In genomic region chr10:71842856-71843530, GRCh38 we compare ENCODE assay signal across 23 cellular contexts. TPM values are rescaled to one million over a fixed set of nuclear protein-coding genes. Genes with fewer than 3 reads are reported as not detected.
A peak's percentile ranks its signal among the peaks of the same experiment; 100 is the strongest.
DNase-seq lines count a peak whose midpoint lies in the region; ATAC-seq, FAIRE-seq and TF ChIP-seq lines count a peak whose summit lies in the region.
"Had no signal": no experiment of that assay in that cellular context is flagged by ENCODE, and none has a peak within 500 bp of the region (broad histone marks: within the 10 kb centered on the region; RNA-seq: fewer than 3 reads in every experiment).

No MANE protein-coding gene starts in this region.

- TF ChIP-seq CTCF in Caco-2 (IDR thresholded peaks at IDR 0.05; ENCODE audit: insufficient read depth in 1 of 2, low read depth in 1 of 2, low read length in 1 of 2, severe bottlenecking in 1 of 2, unreplicated experiment in 1 of 2), result no peak
- no peak for TF ChIP-seq CTCF in KMS-11 (conservative IDR thresholded peaks at IDR 0.05; ENCODE audit: low read depth, low read length)
- TF ChIP-seq CTCF in osteoblast (IDR thresholded peaks at IDR 0.05; ENCODE audit: extremely low read depth, low read depth, low read length), result no peak
- no peak for TF ChIP-seq CTCF in left lung (IDR thresholded peaks at IDR 0.05)

- H2AFZ ChIP-seq in KMS-11 (ENCODE audit: low read depth), result no peak overlapping the region
- no peak overlapping the region for H2AFZ ChIP-seq in osteoblast (ENCODE audit: low read length)
- H2AFZ ChIP-seq: hepatocyte had no signal

- H3K4me2 ChIP-seq in KMS-11, result peak overlapping the region; percentile 7; the same call in 1 of the 2 replicates
- no peak overlapping the region for H3K4me2 ChIP-seq in osteoblast (ENCODE audit: insufficient read depth, low read length)
- H3K4me2 ChIP-seq: hepatocyte had no signal

- H3K36me3 Mint-ChIP-seq in Caco-2 (ENCODE audit: insufficient read depth, unreplicated experiment), result peaks cover 18% of the 10 kb centered on the region
- peaks cover 80% of the 10 kb centered on the region for H3K36me3 Mint-ChIP-seq in dendritic cell treated with granulocyte-macrophage colony-stimulating factor and Interleukin-4, amounts not matched to agents 40 ng/mL and 50 ng/mL, for 4 days (ENCODE audit: low read depth)
- H3K36me3 Mint-ChIP-seq in activated naive CD8-positive, alpha-beta T cell treated with anti-CD3 and anti-CD28 coated beads, Interleukin-2, amount 50 U/mL, for 24 hours (ENCODE audit: low read depth), result no peaks in the 10 kb centered on the region

- H3K4me3 Mint-ChIP-seq in Caco-2 (ENCODE audit: unreplicated experiment), result no peak overlapping the region
- peak overlapping the region; percentile 39 for H3K4me3 Mint-ChIP-seq in dendritic cell treated with granulocyte-macrophage colony-stimulating factor and Interleukin-4, amounts not matched to agents 40 ng/mL and 50 ng/mL, for 4 days
- H3K4me3 Mint-ChIP-seq in activated naive CD8-positive, alpha-beta T cell treated with anti-CD3 and anti-CD28 coated beads, Interleukin-2, amount 50 U/mL, for 24 hours, result no peak overlapping the region
- H3K4me3 Mint-ChIP-seq: activated CD8-positive, alpha-beta memory T cell treated with anti-CD3 and anti-CD28 coated beads, Interleukin-2, amount 10 ng/mL, durations not matched to agents 7 days and 5 days; activated naive CD8-positive, alpha-beta T cell treated with anti-CD3 and anti-CD28 coated beads for 36 hours; stimulated activated naive CD8-positive, alpha-beta T cell treated with anti-CD3 and anti-CD28 coated beads, Interleukin-15, Interleukin-2, amounts not matched to agents 100 ng/mL and 50 ng/mL, for 24 hours had no signal

- POLR2A ChIA-PET in Caco-2 (lab: Charles Lee), result interaction anchor here (1.3 kb wide), 1 partner anchor 8 kb away, joined by 9 read pairs; the partner anchor contains the start of gene PSAP

- no peak overlapping the region for H3K9ac ChIP-seq in KMS-11

- H3K36me3 ChIP-seq in Caco-2 (ENCODE audit: control insufficient read depth, insufficient read depth, low read length) (peaks cover 3% of the 10 kb centered on the region; the same call in 1 of the 2 replicates), KMS-11 (ENCODE audit: insufficient read depth) (no peaks in the 10 kb centered on the region), osteoblast (ENCODE audit: insufficient read depth, low read length) (no peaks in the 10 kb centered on the region), left lung (peaks cover 0 to 16% of the 10 kb centered on the region in 2 donors)
- H3K36me3 ChIP-seq: HAP-1, transverse colon had no signal

- H3K9me3 Mint-ChIP-seq in Caco-2 (ENCODE audit: unreplicated experiment), result no peaks in the 10 kb centered on the region
- H3K9me3 Mint-ChIP-seq in dendritic cell treated with granulocyte-macrophage colony-stimulating factor and Interleukin-4, amounts not matched to agents 40 ng/mL and 50 ng/mL, for 4 days, result no peaks in the 10 kb centered on the region
- H3K9me3 Mint-ChIP-seq in activated naive CD8-positive, alpha-beta T cell treated with anti-CD3 and anti-CD28 coated beads, Interleukin-2, amount 50 U/mL, for 24 hours, result no peaks in the 10 kb centered on the region
- H3K9me3 Mint-ChIP-seq: stimulated activated naive CD8-positive, alpha-beta T cell treated with anti-CD3 and anti-CD28 coated beads, Interleukin-15, Interleukin-2, amounts not matched to agents 100 ng/mL and 50 ng/mL, for 24 hours had no signal

- peaks cover 49% of the 10 kb centered on the region for H3K4me1 Mint-ChIP-seq in Caco-2 (ENCODE audit: low read depth, unreplicated experiment)
- peaks cover 92% of the 10 kb centered on the region for H3K4me1 Mint-ChIP-seq in dendritic cell treated with granulocyte-macrophage colony-stimulating factor and Interleukin-4, amounts not matched to agents 40 ng/mL and 50 ng/mL, for 4 days (ENCODE audit: low read depth)
- H3K4me1 Mint-ChIP-seq in activated naive CD8-positive, alpha-beta T cell treated with anti-CD3 and anti-CD28 coated beads, Interleukin-2, amount 50 U/mL, for 24 hours, result peaks cover 58% of the 10 kb centered on the region

- intact Hi-C loops in Caco-2 (cut with micrococcal nuclease; ENCODE audit: unreplicated experiment) (no loop called here), left lung (cut with DNase I) (no loop called here)
- intact Hi-C loops in dendritic cell treated with granulocyte-macrophage colony-stimulating factor and Interleukin-4, amounts not matched to agents 40 ng/mL and 50 ng/mL, for 4 days (cut with micrococcal nuclease), result no loop called here

- no TSS peak for BruUV-seq in Caco-2 (replicated peaks; lab: Mats Ljungman, UMichigan)

- H3K27ac Mint-ChIP-seq in Caco-2 (ENCODE audit: unreplicated experiment), result peak overlapping the region; percentile 12
- H3K27ac Mint-ChIP-seq in dendritic cell treated with granulocyte-macrophage colony-stimulating factor and Interleukin-4, amounts not matched to agents 40 ng/mL and 50 ng/mL, for 4 days, result no peak overlapping the region
- no peak overlapping the region for H3K27ac Mint-ChIP-seq in activated naive CD8-positive, alpha-beta T cell treated with anti-CD3 and anti-CD28 coated beads, Interleukin-2, amount 50 U/mL, for 24 hours
- H3K27ac Mint-ChIP-seq: activated CD8-positive, alpha-beta memory T cell treated with anti-CD3 and anti-CD28 coated beads, Interleukin-2, amount 10 ng/mL, durations not matched to agents 7 days and 5 days; activated naive CD8-positive, alpha-beta T cell treated with anti-CD3 and anti-CD28 coated beads for 36 hours; progenitor cell of endocrine pancreas had no signal

- H3K4me1 ChIP-seq in Caco-2 (peaks cover 73% of the 10 kb centered on the region), KMS-11 (ENCODE audit: low read depth, poor library complexity, severe bottlenecking) (peaks cover 16% of the 10 kb centered on the region), osteoblast (ENCODE audit: insufficient read depth, low read length) (peaks cover 35% of the 10 kb centered on the region), left lung (peaks cover 19 to 100% of the 10 kb centered on the region in 2 donors)

- H3K27ac ChIP-seq in KMS-11, result no peak overlapping the region
- no peak overlapping the region for H3K27ac ChIP-seq in osteoblast (ENCODE audit: low read depth, low read length)
- no peak overlapping the region for H3K27ac ChIP-seq in left lung
- H3K27ac ChIP-seq: hepatocyte had no signal

- ATAC-seq in left lung, result no peak
- ATAC-seq in activated naive CD8-positive, alpha-beta T cell treated with anti-CD3 and anti-CD28 coated beads, Interleukin-2, amount 50 U/mL, for 24 hours, result no peak
- ATAC-seq: activated CD8-positive, alpha-beta memory T cell treated with anti-CD3 and anti-CD28 coated beads, Interleukin-2, amount 10 ng/mL, durations not matched to agents 7 days and 5 days; body of pancreas had no signal

- H3K27me3 Mint-ChIP-seq in Caco-2 (ENCODE audit: insufficient read depth, unreplicated experiment), result no peaks in the 10 kb centered on the region
- H3K27me3 Mint-ChIP-seq in dendritic cell treated with granulocyte-macrophage colony-stimulating factor and Interleukin-4, amounts not matched to agents 40 ng/mL and 50 ng/mL, for 4 days, result no peaks in the 10 kb centered on the region
- H3K27me3 Mint-ChIP-seq in activated naive CD8-positive, alpha-beta T cell treated with anti-CD3 and anti-CD28 coated beads, Interleukin-2, amount 50 U/mL, for 24 hours, result no peaks in the 10 kb centered on the region
- H3K27me3 Mint-ChIP-seq: activated CD8-positive, alpha-beta memory T cell treated with anti-CD3 and anti-CD28 coated beads, Interleukin-2, amount 10 ng/mL, durations not matched to agents 7 days and 5 days; activated naive CD8-positive, alpha-beta T cell treated with anti-CD3 and anti-CD28 coated beads for 36 hours; progenitor cell of endocrine pancreas; stimulated activated naive CD8-positive, alpha-beta T cell treated with anti-CD3 and anti-CD28 coated beads, Interleukin-15, Interleukin-2, amounts not matched to agents 100 ng/mL and 50 ng/mL, for 24 hours had no signal

- H3K27me3 ChIP-seq in Caco-2 (replicated peaks; ENCODE audit: control insufficient read depth, insufficient read depth, low read length) (no peaks in the 10 kb centered on the region), KMS-11 (ENCODE audit: insufficient read depth, low read depth) (no peaks in the 10 kb centered on the region), osteoblast (ENCODE audit: insufficient read depth, low read length) (no peaks in the 10 kb centered on the region), left lung (no peaks in the 10 kb centered on the region)
- H3K27me3 ChIP-seq: body of pancreas, hepatocyte, transverse colon had no signal

- CTCF ChIA-PET in Caco-2 (lab: Charles Lee), result interaction anchor here (0.7 to 3.5 kb wide), 2 partner anchors 53 to 566 kb away, joined by 3 to 27 read pairs; no protein-coding TSS in a partner anchor

- H4K20me1 ChIP-seq in KMS-11 (ENCODE audit: insufficient read depth), result no peaks in the 10 kb centered on the region
- H4K20me1 ChIP-seq in osteoblast (ENCODE audit: insufficient read depth, low read length), result peaks cover 85% of the 10 kb centered on the region

- H3K4me3 ChIP-seq in Caco-2 (ENCODE audit: low read depth, low read length), result no peak overlapping the region
- H3K4me3 ChIP-seq in KMS-11 (IDR thresholded peaks at IDR 0.05; ENCODE audit: insufficient read depth, low read depth, low read length), result no peak overlapping the region
- H3K4me3 ChIP-seq in osteoblast (ENCODE audit: insufficient read depth, low read length), result no peak overlapping the region
- no peak overlapping the region for H3K4me3 ChIP-seq in left lung
- H3K4me3 ChIP-seq: body of pancreas, HAP-1, hepatocyte, transverse colon had no signal

- DNase-seq in Caco-2 (no peak), osteoblast (ENCODE audit: insufficient read length, low spot score, missing footprints) (peak; percentile 19), frontal cortex (ENCODE audit: low spot score in 2 of 2) (no peak), left lung (no peak), SK-N-DZ (ENCODE audit: low spot score) (no peak)
- DNase-seq in activated naive CD8-positive, alpha-beta T cell treated with anti-CD3 and anti-CD28 coated beads, Interleukin-2, amount 50 U/mL, for 24 hours, result no peak
- DNase-seq: activated CD4-positive, alpha-beta T cell treated with anti-CD3 and anti-CD28 coated beads for 48 hours; activated CD8-positive, alpha-beta memory T cell treated with anti-CD3 and anti-CD28 coated beads, Interleukin-2, amount 10 ng/mL, durations not matched to agents 7 days and 5 days; activated naive CD8-positive, alpha-beta T cell treated with anti-CD3 and anti-CD28 coated beads for 36 hours; cortex of kidney; DMS79 treated with DMSO at 0.1 percent for 48 hours; NCI-H1417 treated with DMSO at 0.1 percent for 48 hours; NCI-H2107; SHP77; small intestine; transverse colon had no signal

- H3K9me3 ChIP-seq in Caco-2 (no peaks in the 10 kb centered on the region), osteoblast (ENCODE audit: low read depth, low read length) (no peaks in the 10 kb centered on the region), left lung (no peaks in the 10 kb centered on the region)
- H3K9me3 ChIP-seq: body of pancreas, HAP-1, transverse colon had no signal

- H3K79me2 ChIP-seq in KMS-11 (ENCODE audit: insufficient read depth, low read depth) (peaks cover 35% of the 10 kb centered on the region; the same call in 1 of the 2 replicates), osteoblast (ENCODE audit: insufficient read depth, low read length) (peaks cover 97% of the 10 kb centered on the region)

- no peak for FAIRE-seq in frontal cortex (lab: Jason Lieb, UNC)
- FAIRE-seq: small intestine had no signal

RNA-seq across cellular contexts. Expression of gene PSAP, which starts 8.1 kb away (rescaled TPM):
- 1,227 and 1,316 TPM in 2 replicates for total RNA-seq in Caco-2 (2022)
- 1,248 and 1,391 TPM in 2 replicates for total RNA-seq in osteoblast
- total RNA-seq in frontal cortex, result 482 TPM
- total RNA-seq in left lung, result 1,000 to 10,000 TPM; 1,484 to 1,668 TPM
- 238 and 268 TPM in 2 replicates for polyA plus RNA-seq in SK-N-DZ (2014; cell fraction: cytosol; rRNA removed)
- 192 and 197 TPM in 2 replicates for polyA plus RNA-seq in SK-N-DZ (2014; cell fraction: nucleus; rRNA removed)
